11 cellular contexts compared by ENCODE assay signal in the genomic region with DNA sequence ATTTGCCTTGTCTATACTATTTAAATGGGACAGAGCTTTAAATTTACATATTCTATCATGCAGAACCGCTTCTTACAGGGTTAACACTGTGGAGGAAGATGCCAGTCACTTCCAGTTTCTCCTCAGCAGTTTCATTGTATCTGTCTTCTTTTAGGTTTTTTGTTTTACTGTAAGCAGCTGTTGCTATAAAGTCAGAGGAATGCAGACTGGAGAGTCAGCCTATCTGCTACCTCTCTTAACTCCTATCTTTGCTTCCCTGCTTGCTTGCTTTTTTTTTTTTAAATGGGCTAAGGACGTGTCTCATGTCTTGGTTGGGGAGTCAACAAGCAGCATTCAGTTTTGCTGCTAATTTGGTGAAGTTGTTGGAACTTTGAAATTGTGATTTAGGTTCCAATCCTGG. TPM values are rescaled to one million over a fixed set of nuclear protein-coding genes. Genes with fewer than 3 reads are reported as not detected.
A peak's percentile ranks its signal among the peaks of the same experiment; 100 is the strongest.
DNase-seq lines count a peak whose midpoint lies in the region; ATAC-seq lines count a peak whose summit lies in the region.
"Had no signal": no experiment of that assay in that cellular context is flagged by ENCODE, and none has a peak within 500 bp of the region (broad histone marks: within the 10 kb centered on the region; RNA-seq: fewer than 3 reads in every experiment).

No MANE protein-coding gene starts in this region.

- H3K27me3 ChIP-seq in BLaER1: no peaks in the 10 kb centered on the region

- peak; percentile 85 for ATAC-seq in GM18907 (IDR thresholded peaks at IDR 0.05; ENCODE audit: unreplicated experiment)
- ATAC-seq in HG02938 (IDR thresholded peaks at IDR 0.05; ENCODE audit: unreplicated experiment): peak; percentile 87
- ATAC-seq in T-cell (replicated peaks in 1 of 4): peak in 1 of 4 experiments; percentile 16

- no peaks in the 10 kb centered on the region for H3K27me3 Mint-ChIP-seq in T-cell

- peaks cover 94 to 100% (median 94%) of the 10 kb centered on the region in 3 donors for H3K4me1 Mint-ChIP-seq in T-cell

- no peaks in the 10 kb centered on the region for H3K9me3 ChIP-seq in BLaER1

- H3K36me3 Mint-ChIP-seq in T-cell: peaks cover 4% of the 10 kb centered on the region

- H3K9me3 Mint-ChIP-seq in T-cell: no peaks in the 10 kb centered on the region

- peaks cover 9% of the 10 kb centered on the region for H3K4me1 ChIP-seq in BLaER1

- H4K20me1 ChIP-seq in BLaER1: peaks cover 100% of the 10 kb centered on the region

- no peak for DNase-seq in T-cell
- DNase-seq in midbrain (lab: John Stamatoyannopoulos, UW): no peak
- DNase-seq in DMS 273 treated with DMSO at 0.1 percent for 48 hours (lab: John Stamatoyannopoulos, UW): no peak
- DNase-seq in NCI-H524 (lab: John Stamatoyannopoulos, UW): no peak
- DNase-seq in cerebellum (ENCODE audit: low spot score): no peak
- DNase-seq: DMS53, KG1, occipital lobe had no signal

- CTCF ChIA-PET in T-cell (lab: Charles Lee): no interaction called here

- H3K9ac ChIP-seq in BLaER1: peak overlapping the region; percentile 46; the same call in 1 of the 2 replicates

- H3K4me3 ChIP-seq in BLaER1: no peak overlapping the region

- POLR2A ChIA-PET in T-cell (lab: Charles Lee): interaction anchor here in 1 of 2 donors (0.7 kb wide), 1 partner anchor 70 kb away, joined by 3 read pairs; no protein-coding TSS in a partner anchor

- H3K4me3 Mint-ChIP-seq in T-cell: peak overlapping the region; percentile 32 to 38 (median 37)

- peak overlapping the region; percentile 56 for H3K4me2 ChIP-seq in BLaER1

- peak overlapping the region; percentile 23 to 60 for H3K27ac Mint-ChIP-seq in T-cell

- no peak overlapping the region for H3K27ac ChIP-seq in BLaER1

- H3K36me3 ChIP-seq in BLaER1: no peaks in the 10 kb centered on the region

RNA-seq across cellular contexts. Expression of a gene that starts 8.9 kb away (rescaled TPM):
- 10 to 100 TPM; 54.3 to 84.3 (median 66.9) TPM for total RNA-seq in T-cell
- total RNA-seq in cerebellum: 77.9 TPM
